8 cellular contexts compared by ENCODE assay signal in the genomic region with DNA sequence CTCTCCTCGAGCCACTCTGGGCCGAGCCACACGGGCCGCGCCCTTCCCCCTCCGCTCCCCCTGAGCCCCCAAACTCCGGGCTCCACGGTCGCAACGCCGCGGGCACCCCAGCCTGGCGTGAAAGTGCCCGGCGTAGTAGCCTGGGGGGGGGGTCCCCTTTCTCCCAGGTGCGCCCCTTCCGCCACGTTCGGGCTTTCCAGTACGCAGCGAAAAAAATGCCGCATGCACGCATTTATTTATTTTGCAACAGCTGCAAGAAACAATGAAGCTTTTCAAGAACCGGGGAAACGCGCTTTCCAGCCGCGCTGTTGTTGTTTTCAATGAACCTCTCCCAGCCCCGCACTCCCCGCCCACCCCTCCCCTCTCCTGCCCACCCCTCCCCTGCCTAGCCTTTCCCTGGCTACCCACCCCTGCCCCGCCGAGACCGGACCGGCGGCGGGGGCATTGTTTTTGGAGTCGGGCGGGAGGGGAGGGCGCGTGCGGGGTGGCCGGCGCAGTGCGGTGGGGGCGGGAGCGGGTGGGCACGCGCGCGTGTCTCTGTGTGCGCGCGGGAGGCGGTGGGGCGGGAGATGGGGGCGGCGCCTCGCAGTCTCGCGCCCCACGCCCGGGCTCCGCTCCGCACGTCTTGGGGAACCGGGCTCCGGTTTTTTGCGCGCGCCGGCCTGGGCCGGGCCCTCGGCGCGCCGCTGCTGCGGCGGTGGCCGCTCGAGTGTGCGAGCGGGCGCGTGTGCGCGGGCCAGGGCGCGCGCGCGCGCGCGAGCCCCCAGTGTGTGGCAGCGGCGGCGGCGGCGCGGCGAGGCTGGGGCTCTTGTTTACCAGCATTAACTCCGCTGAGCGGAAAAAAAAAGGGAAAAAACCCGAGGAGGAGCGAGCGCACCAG. TPM values are rescaled to one million over a fixed set of nuclear protein-coding genes. Genes with fewer than 3 reads are reported as not detected.
DNase-seq lines count a peak whose midpoint lies in the region; TF ChIP-seq lines count a peak whose summit lies in the region.

IGF1R (plus strand) TSS at position 766 of the 880 bp plus-strand sequence. CDS start 1,043 bp downstream, outside the sequence.

- peaks cover 33% of the 10 kb centered on the region for H3K79me1 ChIP-seq in trophoblast cell (ENCODE audit: low read length)

- H4K12ac ChIP-seq in trophoblast cell (ENCODE audit: low read depth, low read length) = peak within 1 kb of the TSS; percentile 93

- H3K9me3 ChIP-seq in cardiac muscle cell (ENCODE audit: low read depth) (no peaks in the 10 kb centered on the region), trophoblast cell (ENCODE audit: insufficient read depth, low read depth, low read length) (no peaks in the 10 kb centered on the region), tibial artery (no peaks in the 10 kb centered on the region)

- peak within 1 kb of the TSS; percentile 77 for H2BK12ac ChIP-seq in trophoblast cell (ENCODE audit: low read length)

- no peaks in the 10 kb centered on the region for H3K27me3 ChIP-seq in cardiac muscle cell
- H3K27me3 ChIP-seq in trophoblast cell (ENCODE audit: insufficient read depth, low read length) = no peaks in the 10 kb centered on the region
- no peaks in the 10 kb centered on the region for H3K27me3 ChIP-seq in tibial artery

- peak within 1 kb of the TSS; percentile 99 for H2BK5ac ChIP-seq in trophoblast cell (ENCODE audit: low read depth, low read length, poor library complexity)

- peak within 1 kb of the TSS; percentile 96 for H2BK120ac ChIP-seq in trophoblast cell (ENCODE audit: insufficient read depth, low read length, poor library complexity)

- H2AFZ ChIP-seq in trophoblast cell (ENCODE audit: insufficient read depth, low read length, poor library complexity) = peak within 1 kb of the TSS; percentile 91

- TF ChIP-seq CTCF in cardiac muscle cell (IDR thresholded peaks at IDR 0.05; ENCODE audit: low read depth, low read length) = peak; percentile 12
- peak in 1 of 2 experiments; percentile 10 for TF ChIP-seq CTCF in tibial artery (IDR thresholded peaks at IDR 0.05)

- peak within 1 kb of the TSS; percentile 97 for H4K91ac ChIP-seq in trophoblast cell (ENCODE audit: low read depth, low read length)

- H3K4ac ChIP-seq in trophoblast cell (ENCODE audit: low read depth, low read length) = peak within 1 kb of the TSS; percentile 96

- peak within 1 kb of the TSS; percentile 75 for H2AK5ac ChIP-seq in trophoblast cell (ENCODE audit: low read length)

- DNase-seq in GDM1 (lab: John Stamatoyannopoulos, UW) = peak; percentile 83
- peak; percentile 87 for DNase-seq in HEK293T (ENCODE audit: extremely low spot score)
- peak; percentile 78 for DNase-seq in MV-4-11 (lab: John Stamatoyannopoulos, UW)
- peak; percentile 76 to 91 for DNase-seq in SW 1271 (lab: John Stamatoyannopoulos, UW)
- DNase-seq in activated naive CD8-positive, alpha-beta T cell treated with anti-CD3 and anti-CD28 coated beads, Interleukin-2, amount 50 U/mL, for 16 hours (ENCODE audit: low read depth, low spot score) = peak; percentile 65
- DNase-seq in cardiac muscle cell (ENCODE audit: low read depth in 1 of 2, low spot score in 1 of 2) = peak; percentile 92 to 94
- peak; percentile 87 to 96 for DNase-seq in trophoblast cell
- DNase-seq in tibial artery = peak; percentile 86 to 92

- peaks cover 23% of the 10 kb centered on the region for H3K79me2 ChIP-seq in trophoblast cell (ENCODE audit: control insufficient read depth, insufficient read depth, low read length, poor library complexity)

- peak within 1 kb of the TSS; percentile 93 for H4K8ac ChIP-seq in trophoblast cell (ENCODE audit: low read depth, low read length)

- H3K23ac ChIP-seq in trophoblast cell (ENCODE audit: low read length) = no peak within 1 kb of the TSS

- H3K18ac ChIP-seq in trophoblast cell (ENCODE audit: low read length) = peak within 1 kb of the TSS; percentile 87

- H3K4me2 ChIP-seq in trophoblast cell (ENCODE audit: low read length) = peak within 1 kb of the TSS; percentile 96

- no CpG with 5 or more reads among the region's 106 CpGs for WGBS in trophoblast cell (ENCODE audit: extremely low coverage, insufficient coverage, insufficient read length)

- POLR2A ChIA-PET in HEK293T (lab: Yijun Ruan, JAX) = interaction anchor here (1.0 to 2.5 kb wide), 8 partner anchors 12 to 206 kb away, joined by 3 to 12 read pairs (median 4); no protein-coding TSS in a partner anchor

- CTCF ChIA-PET in HEK293T (lab: Yijun Ruan, JAX) = interaction anchor here (0.7 to 1.0 kb wide), 5 partner anchors 38 to 217 kb away, joined by 3 to 5 read pairs (median 3); no protein-coding TSS in a partner anchor

- H3K27ac ChIP-seq in cardiac muscle cell (peak within 1 kb of the TSS; percentile 90), trophoblast cell (ENCODE audit: low read depth, low read length) (peak within 1 kb of the TSS; percentile 98), tibial artery (peak within 1 kb of the TSS; percentile 96 to 97)

- intact Hi-C loops in tibial artery (cut with DNase I; ENCODE audit: low total_unique reads) = loop anchor here (2.0 kb wide), 1 partner anchor 135 kb away; no protein-coding TSS in a partner anchor

- H3K36me3 ChIP-seq in cardiac muscle cell (no peaks in the 10 kb centered on the region), trophoblast cell (ENCODE audit: control insufficient read depth in 1 of 2, insufficient read depth in 2 of 2, low read length in 2 of 2) (no peaks in the 10 kb centered on the region), tibial artery (no peaks in the 10 kb centered on the region)

- H3K9ac ChIP-seq in trophoblast cell (ENCODE audit: low read length) = peak within 1 kb of the TSS; percentile 94

- H3K14ac ChIP-seq in trophoblast cell (ENCODE audit: low read length) = peak within 1 kb of the TSS; percentile 97

- peak within 1 kb of the TSS; percentile 99 for H3K4me3 ChIP-seq in cardiac muscle cell
- peak within 1 kb of the TSS; percentile 98 for H3K4me3 ChIP-seq in trophoblast cell (ENCODE audit: low read depth, low read length)
- peak within 1 kb of the TSS; percentile 90 to 95 for H3K4me3 ChIP-seq in tibial artery

- peaks cover 14% of the 10 kb centered on the region for H3K4me1 ChIP-seq in cardiac muscle cell (ENCODE audit: low read depth)
- H3K4me1 ChIP-seq in trophoblast cell (ENCODE audit: control insufficient read depth in 1 of 2, insufficient read depth in 2 of 2, low read length in 2 of 2) = no peaks in the 10 kb centered on the region
- peaks cover 0 to 7% (median 0%) of the 10 kb centered on the region in 4 donors for H3K4me1 ChIP-seq in tibial artery

TF ChIP-seq in HEK293T, 16 proteins besides CTCF, POLR2A, EP300 and RAD21:
- peak; percentile 76; the same call in 1 of the 2 replicates for TF ChIP-seq FOXM1 (IDR thresholded peaks at IDR 0.05; ENCODE audit: borderline replicate concordance)
- TF ChIP-seq ARNT (IDR thresholded peaks at IDR 0.05) = 0 out of 2 replicates have a peak, but pooled peaks have one; percentile 41
- TF ChIP-seq, protein P1, sequence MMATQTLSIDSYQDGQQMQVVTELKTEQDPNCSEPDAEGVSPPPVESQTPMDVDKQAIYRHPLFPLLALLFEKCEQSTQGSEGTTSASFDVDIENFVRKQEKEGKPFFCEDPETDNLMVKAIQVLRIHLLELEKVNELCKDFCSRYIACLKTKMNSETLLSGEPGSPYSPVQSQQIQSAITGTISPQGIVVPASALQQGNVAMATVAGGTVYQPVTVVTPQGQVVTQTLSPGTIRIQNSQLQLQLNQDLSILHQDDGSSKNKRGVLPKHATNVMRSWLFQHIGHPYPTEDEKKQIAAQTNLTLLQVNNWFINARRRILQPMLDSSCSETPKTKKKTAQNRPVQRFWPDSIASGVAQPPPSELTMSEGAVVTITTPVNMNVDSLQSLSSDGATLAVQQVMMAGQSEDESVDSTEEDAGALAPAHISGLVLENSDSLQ (IDR thresholded peaks at IDR 0.05) = no peak
- no peak for TF ChIP-seq TARDBP (IDR thresholded peaks at IDR 0.05)

RNA-seq across cellular contexts. Expression of gene IGF1R, which starts in this region (rescaled TPM):
- 51.6 and 92.4 TPM in 2 replicates for total RNA-seq in cardiac muscle cell
- 9.5 and 13.5 TPM in 2 replicates for polyA plus RNA-seq in cardiac muscle cell
- polyA plus RNA-seq in trophoblast cell (2013) = 121 and 126 TPM in 2 replicates

Comparison
In these comparisons a context has a peak if more than half of its experiments do, and no peak if none do; other contexts are left out.
1. Peak in every context shown above with its lines: DNase-seq, H3K4me3 ChIP-seq and H3K27ac ChIP-seq.